17 cellular contexts compared by ENCODE assay signal in the genomic region with DNA sequence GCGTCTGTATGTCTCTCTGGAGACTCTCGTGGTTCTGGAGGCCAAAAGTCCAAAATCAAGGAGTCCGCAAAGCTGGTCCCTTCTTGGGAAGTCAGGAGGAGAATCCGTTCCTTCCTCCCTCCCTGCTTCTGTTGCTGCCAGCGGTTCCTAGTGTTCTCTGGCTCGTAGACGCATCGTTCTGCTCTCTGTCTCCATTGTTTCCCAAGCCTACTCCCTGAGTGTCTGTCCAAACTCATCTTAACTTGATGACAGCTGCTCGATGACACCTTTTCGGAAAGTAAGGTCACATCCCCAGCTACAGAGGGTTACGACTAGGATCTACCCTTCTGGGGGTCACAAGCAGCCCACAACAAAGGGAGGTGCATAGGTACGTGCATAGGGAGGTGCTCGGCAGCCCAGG.
"Had no signal": no experiment of that assay in that cellular context is flagged by ENCODE, and none has a peak within 500 bp of the region (broad histone marks: within the 10 kb centered on the region; RNA-seq: fewer than 3 reads in every experiment).

No MANE protein-coding gene starts in this region.

- H3K4me3 ChIP-seq: colonic mucosa, gastrocnemius medialis, lung, ovary, suprapubic skin, thyroid gland, upper lobe of left lung, uterus had no signal

- H3K27ac ChIP-seq: colonic mucosa, gastrocnemius medialis, ovary, suprapubic skin, thyroid gland, upper lobe of left lung, uterus had no signal

- H3K4me3 Mint-ChIP-seq: naive thymus-derived CD8-positive, alpha-beta T cell; stimulated activated effector memory CD8-positive, alpha-beta T cell treated with anti-CD3 and anti-CD28 coated beads, Interleukin-12 subunit alpha, Interleukin-12 subunit beta, amount 100 ng/mL, for 72 hours had no signal

- H3K36me3 Mint-ChIP-seq: naive thymus-derived CD8-positive, alpha-beta T cell; stimulated activated effector memory CD8-positive, alpha-beta T cell treated with anti-CD3 and anti-CD28 coated beads, Interleukin-12 subunit alpha, Interleukin-12 subunit beta, amount 100 ng/mL, for 72 hours had no signal

- H3K4me1 ChIP-seq: colonic mucosa, gastrocnemius medialis, suprapubic skin, thyroid gland, upper lobe of left lung, uterus had no signal

- H3K36me3 ChIP-seq: colonic mucosa, gastrocnemius medialis, ovary, suprapubic skin, thyroid gland, upper lobe of left lung, uterus had no signal

- H3K9me3 ChIP-seq: colonic mucosa, gastrocnemius medialis, ovary, suprapubic skin, thyroid gland, upper lobe of left lung, uterus had no signal

- DNase-seq: cerebellar nuclear complex; colonic mucosa; dermis blood vessel endothelial cell; gastrocnemius medialis; left cardiac atrium; mesendoderm; naive thymus-derived CD8-positive, alpha-beta T cell; ovary; right cardiac atrium; stimulated activated CD4-positive, alpha-beta T cell treated with anti-CD3 and anti-CD28 coated beads, Interleukin-4, amount 100 ng/mL, for 1 hour; stimulated activated CD8-positive, alpha-beta memory T cell treated with anti-CD3 and anti-CD28 coated beads, Interleukin-4, amount 100 ng/mL, for 48 hours; thyroid gland; upper lobe of left lung; uterus had no signal

- H3K9me3 Mint-ChIP-seq: stimulated activated effector memory CD8-positive, alpha-beta T cell treated with anti-CD3 and anti-CD28 coated beads, Interleukin-12 subunit alpha, Interleukin-12 subunit beta, amount 100 ng/mL, for 72 hours had no signal

- H3K4me1 Mint-ChIP-seq: naive thymus-derived CD8-positive, alpha-beta T cell; stimulated activated effector memory CD8-positive, alpha-beta T cell treated with anti-CD3 and anti-CD28 coated beads, Interleukin-12 subunit alpha, Interleukin-12 subunit beta, amount 100 ng/mL, for 72 hours had no signal

- ATAC-seq: gastrocnemius medialis; left cardiac atrium; naive thymus-derived CD8-positive, alpha-beta T cell; right cardiac atrium; stimulated activated effector memory CD8-positive, alpha-beta T cell treated with anti-CD3 and anti-CD28 coated beads, Interleukin-12 subunit alpha, Interleukin-12 subunit beta, amount 100 ng/mL, for 72 hours had no signal

- H3K27me3 ChIP-seq: colonic mucosa, ovary, thyroid gland, upper lobe of left lung, uterus had no signal

- H3K27ac Mint-ChIP-seq: naive thymus-derived CD8-positive, alpha-beta T cell; stimulated activated effector memory CD8-positive, alpha-beta T cell treated with anti-CD3 and anti-CD28 coated beads, Interleukin-12 subunit alpha, Interleukin-12 subunit beta, amount 100 ng/mL, for 72 hours had no signal
